Comparison of ENCODE assay signal across 14 cellular contexts in the genomic region with DNA sequence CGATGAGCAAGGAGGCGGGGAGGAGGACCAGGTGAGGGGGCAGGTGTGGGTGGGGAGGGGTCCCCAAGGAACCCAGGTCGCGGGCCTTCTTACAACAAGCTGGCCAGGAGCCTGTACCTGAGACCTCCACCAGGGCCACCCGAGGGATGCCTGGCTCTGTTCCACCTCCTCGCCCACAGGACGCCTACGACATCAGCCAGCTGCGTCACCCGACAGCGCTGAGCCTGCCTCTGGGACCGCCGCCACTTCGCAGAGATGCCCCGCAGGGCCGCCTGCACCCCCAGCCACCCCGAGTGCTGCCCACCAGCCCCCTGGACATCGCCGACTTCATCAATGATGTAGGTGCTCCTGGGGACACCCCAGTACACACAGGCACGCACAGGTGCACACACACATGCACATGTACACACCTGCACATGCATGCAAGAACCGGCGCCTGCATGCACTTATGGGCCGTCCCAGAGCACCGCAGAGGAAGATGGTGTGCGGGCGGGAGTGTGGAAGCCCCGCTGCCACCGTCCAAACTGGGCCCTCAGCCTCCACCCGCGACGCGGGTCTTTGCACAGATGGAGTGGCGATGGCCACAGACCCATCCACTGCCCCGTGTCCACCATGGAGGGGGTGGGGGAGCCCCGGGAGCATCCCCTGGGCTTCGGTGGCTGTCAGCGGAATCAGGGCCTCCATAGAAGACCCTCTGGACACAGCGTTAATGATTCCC. TPM values are rescaled to one million over a fixed set of nuclear protein-coding genes. Genes with fewer than 3 reads are reported as not detected.
DNase-seq lines count a peak whose midpoint lies in the region; ATAC-seq, FAIRE-seq and TF ChIP-seq lines count a peak whose summit lies in the region.
"Had no signal": no experiment of that assay in that cellular context is flagged by ENCODE, and none has a peak within 500 bp of the region (broad histone marks: within the 10 kb centered on the region; RNA-seq: fewer than 3 reads in every experiment).

No MANE protein-coding gene starts in this region.

- no peaks in the 10 kb centered on the region for H3K36me3 Mint-ChIP-seq in activated CD8-positive, alpha-beta memory T cell treated with anti-CD3 and anti-CD28 coated beads, Interleukin-2, amount 10 ng/mL, durations not matched to agents 7 days and 5 days
- H3K36me3 Mint-ChIP-seq in endodermal cell (ENCODE audit: low read depth) (no peaks in the 10 kb centered on the region), progenitor cell of endocrine pancreas (ENCODE audit: insufficient read depth) (no peaks in the 10 kb centered on the region), HFFc6 (ENCODE audit: low read depth) (no peaks in the 10 kb centered on the region)

- no peaks in the 10 kb centered on the region for H3K36me3 ChIP-seq in endodermal cell (ENCODE audit: control insufficient read depth, insufficient read depth, low read length)

- H3K27ac Mint-ChIP-seq in activated CD8-positive, alpha-beta memory T cell treated with anti-CD3 and anti-CD28 coated beads, Interleukin-2, amount 10 ng/mL, durations not matched to agents 7 days and 5 days = no peak overlapping the region
- H3K27ac Mint-ChIP-seq in endodermal cell (no peak overlapping the region), progenitor cell of endocrine pancreas (no peak overlapping the region), HFFc6 (no peak overlapping the region)
- H3K27ac Mint-ChIP-seq: activated B cell treated with CpG ODN at 0.5 μM for 24 hours had no signal

- DNase-seq in activated CD8-positive, alpha-beta memory T cell treated with anti-CD3 and anti-CD28 coated beads, Interleukin-2, amount 50 U/mL, for 4 hours = peak; percentile 25
- no peak for DNase-seq in activated CD8-positive, alpha-beta memory T cell treated with anti-CD3 and anti-CD28 coated beads, Interleukin-2, amount 10 ng/mL, durations not matched to agents 7 days and 5 days
- peak; percentile 27 for DNase-seq in GM12892 (ENCODE audit: insufficient read length)
- peak; percentile 65 for DNase-seq in endodermal cell
- DNase-seq in progenitor cell of endocrine pancreas (ENCODE audit: low spot score, unreplicated experiment) = peak; percentile 9
- no peak for DNase-seq in HFFc6
- DNase-seq in GM10248 (ENCODE audit: extremely low spot score) = no peak
- no peak for DNase-seq in anterior cingulate cortex (lab: John Stamatoyannopoulos, UW)
- DNase-seq: activated B cell treated with CpG ODN at 0.5 μM for 24 hours, DMS79, NCI-H146, NCI-H526 treated with DMSO at 0.1 percent for 48 hours had no signal

- H3K4me1 ChIP-seq in endodermal cell (ENCODE audit: control insufficient read depth, insufficient read depth, low read length) = no peaks in the 10 kb centered on the region

- POLR2A ChIA-PET in GM10248 (lab: Yijun Ruan, JAX) = interaction anchor here (0.6 kb wide), 1 partner anchor 624 kb away, joined by 5 read pairs; a partner anchor contains a TSS

- no peaks in the 10 kb centered on the region for H3K9me3 ChIP-seq in endodermal cell (ENCODE audit: control insufficient read depth, low read length)

- no peak for FAIRE-seq in GM12892 (lab: Jason Lieb, UNC)
- FAIRE-seq: GM12878, islet of Langerhans had no signal

- no peaks in the 10 kb centered on the region for H3K9me3 Mint-ChIP-seq in activated CD8-positive, alpha-beta memory T cell treated with anti-CD3 and anti-CD28 coated beads, Interleukin-2, amount 10 ng/mL, durations not matched to agents 7 days and 5 days (ENCODE audit: low read depth)
- H3K9me3 Mint-ChIP-seq in endodermal cell (no peaks in the 10 kb centered on the region), progenitor cell of endocrine pancreas (ENCODE audit: low read depth) (no peaks in the 10 kb centered on the region), HFFc6 (no peaks in the 10 kb centered on the region)
- H3K9me3 Mint-ChIP-seq: activated B cell treated with CpG ODN at 0.5 μM for 24 hours had no signal

- CTCF ChIA-PET in activated CD8-positive, alpha-beta memory T cell treated with anti-CD3 and anti-CD28 coated beads, Interleukin-2, amount 10 ng/mL, durations not matched to agents 7 days and 5 days (lab: Charles Lee) = interaction anchor here (1.1 kb wide), 1 partner anchor 22 kb away, joined by 4 read pairs; no protein-coding TSS in a partner anchor
- CTCF ChIA-PET in GM10248 (lab: Yijun Ruan, JAX) = interaction anchor here (0.8 to 1.2 kb wide), 3 partner anchors 26 to 451 kb away, joined by 3 to 4 read pairs (median 3); no protein-coding TSS in a partner anchor

- no peak for ATAC-seq in activated CD8-positive, alpha-beta memory T cell treated with anti-CD3 and anti-CD28 coated beads, Interleukin-2, amount 10 ng/mL, durations not matched to agents 7 days and 5 days

- peak; percentile 40 for TF ChIP-seq CTCF in endodermal cell (conservative IDR thresholded peaks at IDR 0.05)
- no peak for TF ChIP-seq CTCF in progenitor cell of endocrine pancreas (IDR thresholded peaks at IDR 0.05; ENCODE audit: unreplicated experiment)
- TF ChIP-seq CTCF in HFFc6 (IDR thresholded peaks at IDR 0.05) = no peak
- no peak for TF ChIP-seq CTCF in GM10248 (IDR thresholded peaks at IDR 0.05; ENCODE audit: control extremely low read depth, extremely low read depth, low read depth, missing control alignments)

- H3K9ac ChIP-seq in endodermal cell (ENCODE audit: extremely low read depth, low read length, poor library complexity, severe bottlenecking) = no peak overlapping the region

- H3K4me1 Mint-ChIP-seq in activated CD8-positive, alpha-beta memory T cell treated with anti-CD3 and anti-CD28 coated beads, Interleukin-2, amount 10 ng/mL, durations not matched to agents 7 days and 5 days = no peaks in the 10 kb centered on the region
- H3K4me1 Mint-ChIP-seq in endodermal cell (no peaks in the 10 kb centered on the region), progenitor cell of endocrine pancreas (ENCODE audit: low read depth) (no peaks in the 10 kb centered on the region), HFFc6 (ENCODE audit: low read depth) (no peaks in the 10 kb centered on the region)

- TF ChIP-seq POLR2A in GM12892 (IDR thresholded peaks at IDR 0.05; ENCODE audit: low read depth, low read length) = no peak

- 89 to 90% methylated on average over 14 to 38 of the region's 38 CpGs for WGBS in endodermal cell (ENCODE audit: insufficient coverage in 1 of 2, insufficient read length in 1 of 2), 2 experiments

- no peaks in the 10 kb centered on the region for H3K27me3 Mint-ChIP-seq in activated CD8-positive, alpha-beta memory T cell treated with anti-CD3 and anti-CD28 coated beads, Interleukin-2, amount 10 ng/mL, durations not matched to agents 7 days and 5 days
- H3K27me3 Mint-ChIP-seq in endodermal cell (ENCODE audit: insufficient read depth) = peaks cover 22% of the 10 kb centered on the region
- H3K27me3 Mint-ChIP-seq in progenitor cell of endocrine pancreas = peaks cover 29% of the 10 kb centered on the region
- H3K27me3 Mint-ChIP-seq in HFFc6 (ENCODE audit: insufficient read depth) = no peaks in the 10 kb centered on the region; the same call in 1 of the 2 replicates

- no peak overlapping the region for H3K27ac ChIP-seq in endodermal cell (ENCODE audit: low read depth, low read length)

- peaks cover 34% of the 10 kb centered on the region for H3K27me3 ChIP-seq in endodermal cell (ENCODE audit: control insufficient read depth, insufficient read depth, low read length, poor library complexity, severe bottlenecking)

- no peak overlapping the region for H3K4me3 Mint-ChIP-seq in activated CD8-positive, alpha-beta memory T cell treated with anti-CD3 and anti-CD28 coated beads, Interleukin-2, amount 10 ng/mL, durations not matched to agents 7 days and 5 days
- H3K4me3 Mint-ChIP-seq in endodermal cell = no peak overlapping the region
- no peak overlapping the region for H3K4me3 Mint-ChIP-seq in progenitor cell of endocrine pancreas (ENCODE audit: low read depth)
- H3K4me3 Mint-ChIP-seq in HFFc6 = no peak overlapping the region
- H3K4me3 Mint-ChIP-seq: activated B cell treated with CpG ODN at 0.5 μM for 24 hours had no signal

- H3K4me3 ChIP-seq in endodermal cell (ENCODE audit: low read length) = no peak overlapping the region
- H3K4me3 ChIP-seq: GM12878 had no signal

RNA-seq across cellular contexts. Expression of a gene that starts 6.6 kb away (rescaled TPM):
- not detected for total RNA-seq in activated CD8-positive, alpha-beta memory T cell treated with anti-CD3 and anti-CD28 coated beads, Interleukin-2, amount 10 ng/mL, durations not matched to agents 7 days and 5 days
- polyA plus RNA-seq in GM12892 (2012; ENCODE audit: missing spikeins) = not detected
- total RNA-seq in endodermal cell (10 to 100 TPM in 1 of 2 donors, 1 to 10 TPM in 1; 9.7 to 33.9 TPM), progenitor cell of endocrine pancreas (6.9 and 10.3 TPM in 2 replicates)
- 1.7 TPM for polyA plus RNA-seq in endodermal cell (2013, experiment 1 of 2)
- polyA plus RNA-seq in endodermal cell (2013, experiment 2 of 2) = 1.6 TPM
- total RNA-seq in HFFc6 (2021; fragmentation: NEBNext Ultra II Directional; extraction: Animal tissue kit (Norgen Biotek cat#: 25700)) = not detected
- total RNA-seq: activated B cell treated with CpG ODN at 0.5 μM for 24 hours, GM12878 had no signal

RNA-seq across cellular contexts. Expression of a gene that starts 22.2 kb away (rescaled TPM):
- not detected for total RNA-seq in activated CD8-positive, alpha-beta memory T cell treated with anti-CD3 and anti-CD28 coated beads, Interleukin-2, amount 10 ng/mL, durations not matched to agents 7 days and 5 days
- 0.40 TPM for polyA plus RNA-seq in GM12892 (2012; ENCODE audit: missing spikeins)
- total RNA-seq in endodermal cell = under 1 TPM; 0.11 to 0.15 TPM
- 0.89 TPM for polyA plus RNA-seq in endodermal cell (2013, experiment 1 of 2)
- 0.70 TPM for polyA plus RNA-seq in endodermal cell (2013, experiment 2 of 2)
- not detected in 2 replicates for total RNA-seq in progenitor cell of endocrine pancreas
- under 1 TPM in 2 of 6 experiments, not detected in 4; 0.05 to 0.07 TPM for total RNA-seq in HFFc6 (2021; fragmentation: NEBNext Ultra II Directional; extraction: Animal tissue kit (Norgen Biotek cat#: 25700))
- total RNA-seq: activated B cell treated with CpG ODN at 0.5 μM for 24 hours had no signal

RNA-seq across cellular contexts. Expression of a gene that starts 23.8 kb away (rescaled TPM):
- 1 to 10 TPM; 8.1 to 9.3 TPM for total RNA-seq in activated CD8-positive, alpha-beta memory T cell treated with anti-CD3 and anti-CD28 coated beads, Interleukin-2, amount 10 ng/mL, durations not matched to agents 7 days and 5 days
- 3.6 TPM for polyA plus RNA-seq in GM12892 (2012; ENCODE audit: missing spikeins)
- total RNA-seq in endodermal cell (10 to 100 TPM; 13.0 to 16.3 TPM), progenitor cell of endocrine pancreas (10.5 and 11.2 TPM in 2 replicates)
- 12.3 TPM for polyA plus RNA-seq in endodermal cell (2013, experiment 1 of 2)
- 12.5 TPM for polyA plus RNA-seq in endodermal cell (2013, experiment 2 of 2)
- 1 to 10 TPM; 6.8 to 8.1 (median 7.5) TPM for total RNA-seq in HFFc6 (2021; fragmentation: NEBNext Ultra II Directional; extraction: Animal tissue kit (Norgen Biotek cat#: 25700))

Comparison
In these comparisons a context has a peak if more than half of its experiments do, and no peak if none do; other contexts are left out.
1. DNase-seq: peak in activated CD8-positive, alpha-beta memory T cell treated with anti-CD3 and anti-CD28 coated beads, Interleukin-2, amount 50 U/mL, for 4 hours (single experiment), GM12892 (single experiment), endodermal cell (single experiment) and progenitor cell of endocrine pancreas (single experiment); none in activated CD8-positive, alpha-beta memory T cell treated with anti-CD3 and anti-CD28 coated beads, Interleukin-2, amount 10 ng/mL, durations not matched to agents 7 days and 5 days (single experiment), HFFc6 (single experiment), GM10248 (single experiment) and anterior cingulate cortex (0 of 58).